Comparison of ENCODE assay signal across 8 cellular contexts in genomic region chr1:8873506-8874229, GRCh38. TPM values are rescaled to one million over a fixed set of nuclear protein-coding genes. Genes with fewer than 3 reads are reported as not detected.
DNase-seq lines count a peak whose midpoint lies in the region; ATAC-seq and TF ChIP-seq lines count a peak whose summit lies in the region.

No MANE protein-coding gene starts in this region.

- ATAC-seq in gastroesophageal sphincter (peak; percentile 79), GM19463 (IDR thresholded peaks at IDR 0.05; ENCODE audit: unreplicated experiment) (no peak), GM21447 (IDR thresholded peaks at IDR 0.05; ENCODE audit: unreplicated experiment) (no peak)

- peak; percentile 98 for DNase-seq in H4 (ENCODE audit: low spot score)
- DNase-seq in SJCRH30 = peak; percentile 68 to 74
- peak in 3 of 4 experiments; percentile 23 to 38 (median 30) for DNase-seq in activated naive CD4-positive, alpha-beta T cell (lab: John Stamatoyannopoulos, UW)
- DNase-seq in osteocyte (ENCODE audit: extremely low spot score, unreplicated experiment) = peak; percentile 94
- DNase-seq in testis = peak; percentile 44

- H3K27me3 Mint-ChIP-seq in osteocyte (ENCODE audit: unreplicated experiment) = no peaks in the 10 kb centered on the region

- no peak overlapping the region for H3K4me3 ChIP-seq in SJCRH30
- no peak overlapping the region for H3K4me3 ChIP-seq in gastroesophageal sphincter
- H3K4me3 ChIP-seq in testis = no peak overlapping the region

- H3K4me3 Mint-ChIP-seq in osteocyte (ENCODE audit: unreplicated experiment) = no peak overlapping the region

- H3K36me3 Mint-ChIP-seq in osteocyte (ENCODE audit: unreplicated experiment) = peaks cover 50% of the 10 kb centered on the region

- TF ChIP-seq EP300 in gastroesophageal sphincter (IDR thresholded peaks at IDR 0.05) = no peak

- no peaks in the 10 kb centered on the region for H3K27me3 ChIP-seq in SJCRH30
- H3K27me3 ChIP-seq in gastroesophageal sphincter = no peaks in the 10 kb centered on the region
- H3K27me3 ChIP-seq in testis = no peaks in the 10 kb centered on the region

- H3K4me1 ChIP-seq in SJCRH30 = peaks cover 25% of the 10 kb centered on the region
- peaks cover 13 to 86% (median 19%) of the 10 kb centered on the region in 3 donors for H3K4me1 ChIP-seq in gastroesophageal sphincter
- H3K4me1 ChIP-seq in testis = peaks cover 32% of the 10 kb centered on the region

- intact Hi-C loops in testis (cut with DNase I; ENCODE audit: low total_unique reads) = no loop called here

- TF ChIP-seq CTCF in gastroesophageal sphincter (IDR thresholded peaks at IDR 0.05) (no peak), osteocyte (IDR thresholded peaks at IDR 0.05) (no peak), testis (IDR thresholded peaks at IDR 0.05) (no peak)

- H3K9me3 ChIP-seq in SJCRH30 (replicated peaks) = no peaks in the 10 kb centered on the region
- H3K9me3 ChIP-seq in gastroesophageal sphincter = no peaks in the 10 kb centered on the region
- H3K9me3 ChIP-seq in testis = no peaks in the 10 kb centered on the region

- peak overlapping the region; percentile 95 for H3K27ac Mint-ChIP-seq in osteocyte (ENCODE audit: unreplicated experiment)

- H3K36me3 ChIP-seq in SJCRH30 (peaks cover 86% of the 10 kb centered on the region), gastroesophageal sphincter (peaks cover 0 to 57% of the 10 kb centered on the region in 2 donors), testis (ENCODE audit: low read depth, missing control alignments) (peaks cover 3% of the 10 kb centered on the region)

- WGBS in gastroesophageal sphincter (ENCODE audit: low coverage in 1 of 2), 2 donors = 0 to 42% methylated on average over 2 to 4 of the region's 5 CpGs
- 55% methylated on average over 5 of the region's 5 CpGs for WGBS in testis, 2 donors

- H3K27ac ChIP-seq in SJCRH30 = no peak overlapping the region
- peak overlapping the region; percentile 17 to 98 (median 68) for H3K27ac ChIP-seq in gastroesophageal sphincter
- no peak overlapping the region for H3K27ac ChIP-seq in testis

- H3K9me3 Mint-ChIP-seq in osteocyte (ENCODE audit: unreplicated experiment) = no peaks in the 10 kb centered on the region

- peaks cover 68% of the 10 kb centered on the region for H3K4me1 Mint-ChIP-seq in osteocyte (ENCODE audit: unreplicated experiment)

- no peak for TF ChIP-seq POLR2A in gastroesophageal sphincter (IDR thresholded peaks at IDR 0.05)
- no peak for TF ChIP-seq POLR2A in testis (IDR thresholded peaks at IDR 0.05)

RNA-seq across cellular contexts. Expression of gene ENO1, which starts 4.8 kb away (rescaled TPM):
- total RNA-seq in H4 (2014; rRNA removed; shearing (Covaris generic)) = 2,952 and 3,019 TPM in 2 replicates
- total RNA-seq in SJCRH30 (2014; rRNA removed; shearing (Covaris generic)) = 2,596 and 2,758 TPM in 2 replicates
- total RNA-seq in gastroesophageal sphincter = 1,000 to 10,000 TPM in 1 of 4 donors, 100 to 1,000 TPM in 3; 453 to 1,066 (median 553) TPM
- total RNA-seq in osteocyte = 744 and 748 TPM in 2 replicates
- 100 to 1,000 TPM; 310 to 380 TPM for total RNA-seq in testis
- polyA plus RNA-seq in testis (ENCODE audit: insufficient read depth, low read depth, low replicate concordance) = 589 TPM

RNA-seq across cellular contexts. Expression of gene RERE, which starts 56.2 kb away (rescaled TPM):
- 14.0 and 19.1 TPM in 2 replicates for total RNA-seq in H4 (2014; rRNA removed; shearing (Covaris generic))
- total RNA-seq in SJCRH30 (2014; rRNA removed; shearing (Covaris generic)) = 47.4 and 58.6 TPM in 2 replicates
- 100 to 1,000 TPM; 112 to 212 (median 139) TPM for total RNA-seq in gastroesophageal sphincter
- 76.8 and 79.7 TPM in 2 replicates for total RNA-seq in osteocyte
- 100 to 1,000 TPM; 203 to 229 TPM for total RNA-seq in testis
- 90.8 TPM for polyA plus RNA-seq in testis (ENCODE audit: insufficient read depth, low read depth, low replicate concordance)

Comparison
In these comparisons a context has a peak if more than half of its experiments do, and no peak if none do; other contexts are left out.
1. DNase-seq: peak in every context shown above with its lines; median percentile 98 in H4; 94 in osteocyte; 71 in SJCRH30; 44 in testis; 30 in activated naive CD4-positive, alpha-beta T cell.
2. H3K27ac ChIP-seq: peak in gastroesophageal sphincter (4 of 4); none in SJCRH30 (single experiment) and testis (0 of 2).